Comparison of ENCODE assay signal across 16 cellular contexts in the genomic region with DNA sequence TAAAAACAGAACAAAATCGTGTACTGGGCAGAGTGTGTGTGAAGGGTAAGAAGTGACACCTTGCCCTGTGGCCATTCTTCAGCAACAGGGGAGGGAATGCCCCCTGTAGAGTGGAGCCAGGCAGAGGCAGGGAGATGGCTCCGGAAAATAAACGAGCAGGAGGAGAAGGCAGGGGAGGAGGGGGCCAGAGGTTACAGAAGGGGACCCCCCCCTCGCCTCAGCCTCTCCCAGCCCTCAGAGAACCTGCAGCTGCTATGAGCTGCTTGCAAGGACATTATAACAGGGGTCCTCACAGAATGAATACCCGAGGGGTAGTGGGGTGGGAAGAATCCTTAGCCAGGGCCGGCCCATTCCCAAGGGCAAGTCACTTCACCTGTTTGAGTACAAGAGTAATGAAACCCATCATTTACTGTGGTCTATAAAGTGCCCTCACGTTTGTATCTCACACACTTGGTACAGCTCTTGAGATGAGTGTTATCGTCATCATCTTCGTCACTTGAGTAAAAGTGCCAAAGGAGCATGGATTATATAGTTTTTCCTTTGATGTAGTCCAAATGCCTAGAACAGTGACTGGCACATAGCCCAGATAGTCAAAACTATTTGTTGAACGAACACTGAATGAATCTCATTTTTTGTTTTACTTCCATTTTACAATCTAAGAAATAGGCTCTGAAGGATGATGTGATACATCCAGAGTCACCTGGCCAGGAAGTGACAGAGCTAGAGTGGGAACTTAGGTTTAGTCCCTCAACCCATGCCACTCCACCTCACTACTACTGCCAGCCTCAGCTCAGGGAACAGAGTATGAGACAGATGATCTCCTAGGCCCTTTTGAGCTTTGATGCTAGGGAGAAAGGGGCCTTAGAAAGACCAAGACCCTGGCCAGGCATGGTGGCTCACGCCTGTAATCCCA. TPM values are rescaled to one million over a fixed set of nuclear protein-coding genes. Genes with fewer than 3 reads are reported as not detected.
DNase-seq lines count a peak whose midpoint lies in the region; ATAC-seq, FAIRE-seq and TF ChIP-seq lines count a peak whose summit lies in the region.
"Had no signal": no experiment of that assay in that cellular context is flagged by ENCODE, and none has a peak within 500 bp of the region (broad histone marks: within the 10 kb centered on the region; RNA-seq: fewer than 3 reads in every experiment).

No MANE protein-coding gene starts in this region.

- no peak overlapping the region for H3K27ac Mint-ChIP-seq in activated T-cell treated with anti-CD3 and anti-CD28 coated beads, Interleukin-2, amount 50 U/mL, for 24 hours
- H3K27ac Mint-ChIP-seq in WTC11: peak overlapping the region; percentile 70; the same call in 1 of the 2 replicates
- H3K27ac Mint-ChIP-seq in type B pancreatic cell: peak overlapping the region; percentile 86

- no peaks in the 10 kb centered on the region for H3K9me3 Mint-ChIP-seq in activated T-cell treated with anti-CD3 and anti-CD28 coated beads, Interleukin-2, amount 50 U/mL, for 4 hours
- H3K9me3 Mint-ChIP-seq in activated T-cell treated with anti-CD3 and anti-CD28 coated beads, Interleukin-2, amount 50 U/mL, for 24 hours: no peaks in the 10 kb centered on the region
- H3K9me3 Mint-ChIP-seq in WTC11: no peaks in the 10 kb centered on the region
- peaks cover 5% of the 10 kb centered on the region for H3K9me3 Mint-ChIP-seq in type B pancreatic cell
- H3K9me3 Mint-ChIP-seq: natural killer cell had no signal

- POLR2A ChIA-PET in WTC11 (lab: Charles Lee): no interaction called here

- FAIRE-seq in D721Med (lab: Jason Lieb, UNC): no peak

- H3K4me1 Mint-ChIP-seq in activated T-cell treated with anti-CD3 and anti-CD28 coated beads, Interleukin-2, amount 50 U/mL, for 4 hours (ENCODE audit: low read depth): peaks cover 26% of the 10 kb centered on the region
- H3K4me1 Mint-ChIP-seq in activated T-cell treated with anti-CD3 and anti-CD28 coated beads, Interleukin-2, amount 50 U/mL, for 24 hours (ENCODE audit: low read depth): peaks cover 29% of the 10 kb centered on the region
- peaks cover 22% of the 10 kb centered on the region for H3K4me1 Mint-ChIP-seq in WTC11
- peaks cover 5% of the 10 kb centered on the region for H3K4me1 Mint-ChIP-seq in type B pancreatic cell (ENCODE audit: unreplicated experiment)

- no peak overlapping the region for H3K4me3 Mint-ChIP-seq in activated T-cell treated with anti-CD3 and anti-CD28 coated beads, Interleukin-2, amount 50 U/mL, for 4 hours
- no peak overlapping the region for H3K4me3 Mint-ChIP-seq in activated T-cell treated with anti-CD3 and anti-CD28 coated beads, Interleukin-2, amount 50 U/mL, for 24 hours
- H3K4me3 Mint-ChIP-seq in WTC11 (no peak overlapping the region), type B pancreatic cell (peak overlapping the region; percentile 32)

- DNase-seq in activated T-cell treated with anti-CD3 and anti-CD28 coated beads, Interleukin-2, amount 50 U/mL, for 4 hours: no peak
- no peak for DNase-seq in activated T-cell treated with anti-CD3 and anti-CD28 coated beads, Interleukin-2, amount 50 U/mL, for 24 hours
- no peak for DNase-seq in WTC11 (ENCODE audit: low spot score)
- DNase-seq in lung microvascular endothelial cell (ENCODE audit: low read depth in 2 of 2): peak; percentile 38 to 42
- no peak for DNase-seq in type B pancreatic cell (ENCODE audit: extremely low spot score, unreplicated experiment)
- no peak for DNase-seq in D721Med (ENCODE audit: insufficient read length, low spot score)
- DNase-seq in NCI-H1105 treated with DMSO at 0.1 percent for 48 hours (lab: John Stamatoyannopoulos, UW): no peak
- DNase-seq: AML-193, dermis blood vessel endothelial cell, foreskin keratinocyte, islet precursor cell, natural killer cell, NCI-H510A had no signal

- CTCF ChIA-PET in WTC11 (lab: Charles Lee): interaction anchor here (5.6 kb wide), 1 partner anchor 33 kb away, joined by 49 read pairs; no protein-coding TSS in a partner anchor

- H3K36me3 Mint-ChIP-seq in activated T-cell treated with anti-CD3 and anti-CD28 coated beads, Interleukin-2, amount 50 U/mL, for 4 hours (ENCODE audit: insufficient read depth): no peaks in the 10 kb centered on the region
- no peaks in the 10 kb centered on the region for H3K36me3 Mint-ChIP-seq in activated T-cell treated with anti-CD3 and anti-CD28 coated beads, Interleukin-2, amount 50 U/mL, for 24 hours (ENCODE audit: low read depth)
- H3K36me3 Mint-ChIP-seq in WTC11: peaks cover 37% of the 10 kb centered on the region
- peaks cover 11% of the 10 kb centered on the region for H3K36me3 Mint-ChIP-seq in type B pancreatic cell
- H3K36me3 Mint-ChIP-seq: natural killer cell had no signal

- peak; percentile 31 to 32 for ATAC-seq in activated T-cell treated with anti-CD3 and anti-CD28 coated beads, Interleukin-2, amount 50 U/mL, for 4 hours
- ATAC-seq in WTC11 (no peak), HG03175 (IDR thresholded peaks at IDR 0.05; ENCODE audit: unreplicated experiment) (no peak)
- ATAC-seq: natural killer cell had no signal

- TF ChIP-seq CTCF in WTC11 (IDR thresholded peaks at IDR 0.05) (no peak), type B pancreatic cell (conservative IDR thresholded peaks at IDR 0.05) (no peak), D721Med (IDR thresholded peaks at IDR 0.05; ENCODE audit: insufficient read depth, missing control alignments) (no peak)

- peaks cover 2% of the 10 kb centered on the region for H3K27me3 Mint-ChIP-seq in activated T-cell treated with anti-CD3 and anti-CD28 coated beads, Interleukin-2, amount 50 U/mL, for 4 hours (ENCODE audit: low read depth)
- no peaks in the 10 kb centered on the region for H3K27me3 Mint-ChIP-seq in activated T-cell treated with anti-CD3 and anti-CD28 coated beads, Interleukin-2, amount 50 U/mL, for 24 hours
- H3K27me3 Mint-ChIP-seq in WTC11 (ENCODE audit: low read depth) (no peaks in the 10 kb centered on the region), type B pancreatic cell (no peaks in the 10 kb centered on the region)

TF ChIP-seq in WTC11, 78 proteins besides CTCF, POLR2A, EP300 and RAD21:
- TF ChIP-seq, protein P1, sequence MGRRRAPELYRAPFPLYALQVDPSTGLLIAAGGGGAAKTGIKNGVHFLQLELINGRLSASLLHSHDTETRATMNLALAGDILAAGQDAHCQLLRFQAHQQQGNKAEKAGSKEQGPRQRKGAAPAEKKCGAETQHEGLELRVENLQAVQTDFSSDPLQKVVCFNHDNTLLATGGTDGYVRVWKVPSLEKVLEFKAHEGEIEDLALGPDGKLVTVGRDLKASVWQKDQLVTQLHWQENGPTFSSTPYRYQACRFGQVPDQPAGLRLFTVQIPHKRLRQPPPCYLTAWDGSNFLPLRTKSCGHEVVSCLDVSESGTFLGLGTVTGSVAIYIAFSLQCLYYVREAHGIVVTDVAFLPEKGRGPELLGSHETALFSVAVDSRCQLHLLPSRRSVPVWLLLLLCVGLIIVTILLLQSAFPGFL (CRISPR knock-in tag; IDR thresholded peaks at IDR 0.05; ENCODE audit: borderline replicate concordance): no peak
- TF ChIP-seq NR1H2 (CRISPR knock-in tag; IDR thresholded peaks at IDR 0.05) (no peak), EMX1 (CRISPR knock-in tag; IDR thresholded peaks at IDR 0.05) (no peak)

RNA-seq across cellular contexts. Expression of a gene that starts 14.5 kb away (rescaled TPM):
- total RNA-seq in activated T-cell treated with anti-CD3 and anti-CD28 coated beads, Interleukin-2, amount 50 U/mL, for 4 hours: under 1 TPM; 0.05 to 0.84 (median 0.15) TPM
- 97.6 to 108 TPM (median 100 TPM) in 3 replicates for total RNA-seq in WTC11 (2021)
- total RNA-seq in lung microvascular endothelial cell: 0.20 and 0.22 TPM in 2 replicates
- 29.2 and 72.7 TPM in 2 replicates for total RNA-seq in type B pancreatic cell (ENCODE audit: low replicate concordance)

RNA-seq across cellular contexts. Expression of a gene that starts 19.0 kb away (rescaled TPM):
- total RNA-seq in activated T-cell treated with anti-CD3 and anti-CD28 coated beads, Interleukin-2, amount 50 U/mL, for 4 hours: 10 to 100 TPM; 28.0 to 34.5 (median 33.0) TPM
- total RNA-seq in WTC11 (2021) (32.3 to 44.1 TPM (median 32.4 TPM) in 3 replicates), lung microvascular endothelial cell (37.5 and 55.6 TPM in 2 replicates), type B pancreatic cell (ENCODE audit: low replicate concordance) (79.1 and 222 TPM in 2 replicates)

RNA-seq across cellular contexts. Expression of a gene that starts 23.1 kb away (rescaled TPM):
- total RNA-seq in activated T-cell treated with anti-CD3 and anti-CD28 coated beads, Interleukin-2, amount 50 U/mL, for 4 hours: 1 to 10 TPM; 1.0 to 2.8 (median 1.3) TPM
- total RNA-seq in WTC11 (2021) (4.0 to 6.1 TPM (median 4.5 TPM) in 3 replicates), lung microvascular endothelial cell (29.9 and 49.2 TPM in 2 replicates), type B pancreatic cell (ENCODE audit: low replicate concordance) (18.5 and 98.5 TPM in 2 replicates)

RNA-seq across cellular contexts. Expression of a gene that starts 50.4 kb away (rescaled TPM):
- not detected for total RNA-seq in activated T-cell treated with anti-CD3 and anti-CD28 coated beads, Interleukin-2, amount 50 U/mL, for 4 hours
- total RNA-seq in WTC11 (2021) (36.8 to 46.4 TPM (median 38.4 TPM) in 3 replicates), lung microvascular endothelial cell (not detected in 2 replicates), type B pancreatic cell (ENCODE audit: low replicate concordance) (32.4 and 115 TPM in 2 replicates)
- total RNA-seq: activated CD8-positive, alpha-beta memory T cell treated with anti-CD3 and anti-CD28 coated beads for 36 hours; dermis blood vessel endothelial cell; natural killer cell; T-helper 2 cell treated with Interferon-gamma antibody and Interleukin-4, amounts not matched to agents 100 ng/mL and 5 ng/mL, for 36 hours had no signal

Comparison
In these comparisons a context has a peak if more than half of its experiments do, and no peak if none do; other contexts are left out.
1. ATAC-seq: peak in activated T-cell treated with anti-CD3 and anti-CD28 coated beads, Interleukin-2, amount 50 U/mL, for 4 hours (2 of 2); none in WTC11 (single experiment) and HG03175 (single experiment).
2. DNase-seq: peak in lung microvascular endothelial cell (2 of 2); none in activated T-cell treated with anti-CD3 and anti-CD28 coated beads, Interleukin-2, amount 50 U/mL, for 4 hours (single experiment), activated T-cell treated with anti-CD3 and anti-CD28 coated beads, Interleukin-2, amount 50 U/mL, for 24 hours (single experiment), WTC11 (single experiment), type B pancreatic cell (single experiment), D721Med (single experiment) and NCI-H1105 treated with DMSO at 0.1 percent for 48 hours (single experiment).
3. RNA of a gene that starts 14.5 kb away (total RNA-seq): 97.6 to 108 TPM in WTC11 and 29.2 to 72.7 TPM in type B pancreatic cell; 0.20 to 0.22 TPM in lung microvascular endothelial cell and 0.05 to 0.84 TPM in activated T-cell treated with anti-CD3 and anti-CD28 coated beads, Interleukin-2, amount 50 U/mL, for 4 hours; every median in the first group is over 10 times any median in the second.